1 cellular context compared by ENCODE assay signal in the genomic region with DNA sequence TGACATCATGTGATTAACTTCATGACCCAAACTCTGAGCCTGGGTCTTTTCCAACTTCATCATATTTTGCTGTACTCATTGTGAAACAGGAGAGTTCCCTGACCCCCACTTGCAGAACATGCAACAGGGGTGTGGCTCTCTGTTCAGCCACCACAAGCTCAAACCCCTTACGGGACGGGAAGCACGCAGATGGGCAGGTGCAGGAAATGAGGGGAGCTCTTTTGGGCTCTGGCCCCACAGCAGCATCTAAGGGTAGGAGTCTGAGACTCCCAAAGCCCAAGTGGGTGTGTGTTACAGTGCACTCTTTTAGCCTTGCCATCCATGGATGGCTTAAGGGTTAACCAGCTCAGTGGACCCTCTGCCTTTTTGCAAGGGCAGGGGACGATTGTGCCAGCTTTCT.
TF ChIP-seq lines count a peak whose summit lies in the region.

No MANE protein-coding gene starts in this region.

TF ChIP-seq in H1, 55 proteins besides CTCF, POLR2A, EP300 and RAD21 (continued from another document):
- no peak for TF ChIP-seq SIN3A (conservative IDR thresholded peaks at IDR 0.05 in 1 of 2, IDR thresholded peaks at IDR 0.05 in 1 of 2; ENCODE audit: low read depth in 1 of 2, low read length in 2 of 2)
- no peak for TF ChIP-seq YY1 (IDR thresholded peaks at IDR 0.05; ENCODE audit: low read depth, low read length)
- no peak for TF ChIP-seq POLR2AphosphoS5 (IDR thresholded peaks at IDR 0.05; ENCODE audit: low read depth, low read length)
- TF ChIP-seq ZNF274 (IDR thresholded peaks at IDR 0.05; ENCODE audit: borderline replicate concordance, extremely low read depth, low read length) = no peak
- no peak for TF ChIP-seq RBBP5 (IDR thresholded peaks at IDR 0.05; ENCODE audit: borderline replicate concordance, low read depth, low read length)
- no peak for TF ChIP-seq SP4 (IDR thresholded peaks at IDR 0.05; ENCODE audit: low read length)
- no peak for TF ChIP-seq HDAC6 (IDR thresholded peaks at IDR 0.05; ENCODE audit: low read depth, low read length)
- TF ChIP-seq RNF2 (IDR thresholded peaks at IDR 0.05; ENCODE audit: borderline replicate concordance, low read depth, low read length, missing control alignments, poor library complexity, severe bottlenecking) = no peak
- TF ChIP-seq RFX5 (IDR thresholded peaks at IDR 0.05; ENCODE audit: borderline replicate concordance, low read depth, low read length) = no peak
- no peak for TF ChIP-seq KDM4A (IDR thresholded peaks at IDR 0.05; ENCODE audit: low read depth, low read length, severe bottlenecking)
- no peak for TF ChIP-seq TAF7 (optimal IDR thresholded peaks at IDR 0.05; ENCODE audit: borderline replicate concordance, low read depth, low read length)
- no peak for TF ChIP-seq BACH1 (IDR thresholded peaks at IDR 0.05; ENCODE audit: low read length)
- TF ChIP-seq SP1 (IDR thresholded peaks at IDR 0.05; ENCODE audit: low read depth, low read length) = no peak
- no peak for TF ChIP-seq TCF12 (IDR thresholded peaks at IDR 0.05; ENCODE audit: low read depth, low read length)
- TF ChIP-seq ATF3 (IDR thresholded peaks at IDR 0.05; ENCODE audit: insufficient read depth, low read depth, low read length) = no peak
- TF ChIP-seq KDM1A (IDR thresholded peaks at IDR 0.05; ENCODE audit: borderline replicate concordance, low read length) = no peak
- TF ChIP-seq CBX8 (IDR thresholded peaks at IDR 0.05; ENCODE audit: borderline replicate concordance, low read depth, low read length) = no peak
- no peak for TF ChIP-seq HDAC2 (IDR thresholded peaks at IDR 0.05; ENCODE audit: borderline replicate concordance in 1 of 2, low read depth in 2 of 2, low read length in 2 of 2)
- no peak for TF ChIP-seq JUND (IDR thresholded peaks at IDR 0.05; ENCODE audit: low read length)
